8 cellular contexts compared by ENCODE assay signal in genomic region chr2:213015387-213016165, GRCh38.
DNase-seq lines count a peak whose midpoint lies in the region; ATAC-seq and TF ChIP-seq lines count a peak whose summit lies in the region.

No MANE protein-coding gene starts in this region.

- TF ChIP-seq CTCF in activated B cell treated with CpG ODN at 0.5 μM for 24 hours (IDR thresholded peaks at IDR 0.05) (no peak), type B pancreatic cell (conservative IDR thresholded peaks at IDR 0.05) (no peak)

- no peaks in the 10 kb centered on the region for H3K27me3 Mint-ChIP-seq in activated B cell treated with CpG ODN at 0.5 μM for 24 hours
- no peaks in the 10 kb centered on the region for H3K27me3 Mint-ChIP-seq in type B pancreatic cell

- no peaks in the 10 kb centered on the region for H3K9me3 Mint-ChIP-seq in activated B cell treated with CpG ODN at 0.5 μM for 24 hours
- no peaks in the 10 kb centered on the region for H3K9me3 Mint-ChIP-seq in type B pancreatic cell

- H3K4me1 Mint-ChIP-seq in activated B cell treated with CpG ODN at 0.5 μM for 24 hours, result peaks cover 38% of the 10 kb centered on the region
- H3K4me1 Mint-ChIP-seq in type B pancreatic cell (ENCODE audit: unreplicated experiment), result no peaks in the 10 kb centered on the region

- peak overlapping the region; percentile 68 for H3K4me3 Mint-ChIP-seq in activated B cell treated with CpG ODN at 0.5 μM for 24 hours
- no peak overlapping the region for H3K4me3 Mint-ChIP-seq in type B pancreatic cell

- POLR2A ChIA-PET in activated B cell treated with CpG ODN at 0.5 μM for 24 hours (lab: Charles Lee), result interaction anchor here (0.5 to 1.8 kb wide), 4 partner anchors 23 to 137 kb away, joined by 3 to 7 read pairs (median 4); partner anchors contain the start of gene IKZF2

- DNase-seq in stimulated activated CD4-positive, alpha-beta T cell treated with anti-CD3 and anti-CD28 coated beads, Interleukin-15, amount 100 ng/mL, for 24 hours, result peak; percentile 52
- DNase-seq in stimulated activated CD4-positive, alpha-beta T cell treated with anti-CD3 and anti-CD28 coated beads, Interleukin-12 subunit alpha, Interleukin-12 subunit beta, amount 100 ng/mL, for 4 hours, result no peak
- DNase-seq in activated B cell treated with CpG ODN at 0.5 μM for 24 hours (no peak), type B pancreatic cell (ENCODE audit: extremely low spot score, unreplicated experiment) (no peak), iPS-NIHi11 (ENCODE audit: low spot score) (no peak), posterior cingulate gyrus (no peak), AG08396 (ENCODE audit: low spot score) (no peak)

- ATAC-seq in HG02885 (IDR thresholded peaks at IDR 0.05; ENCODE audit: poor library complexity, unreplicated experiment) (peak; percentile 84), activated B cell treated with CpG ODN at 0.5 μM for 24 hours (ENCODE audit: low read depth) (peak; percentile 86)

- H3K27ac Mint-ChIP-seq in activated B cell treated with CpG ODN at 0.5 μM for 24 hours (peak overlapping the region; percentile 85), type B pancreatic cell (peak overlapping the region; percentile 30)

- intact Hi-C loops in activated B cell treated with CpG ODN at 0.5 μM for 24 hours (cut with micrococcal nuclease), result loop anchor here (1.0 to 5.0 kb wide), 3 partner anchors 22 to 217 kb away; no protein-coding TSS in a partner anchor
- intact Hi-C loops in posterior cingulate gyrus (cut with DNase I), result no loop called here

- peaks cover 16% of the 10 kb centered on the region for H3K36me3 Mint-ChIP-seq in activated B cell treated with CpG ODN at 0.5 μM for 24 hours (ENCODE audit: low read depth)
- peaks cover 24% of the 10 kb centered on the region for H3K36me3 Mint-ChIP-seq in type B pancreatic cell

- CTCF ChIA-PET in activated B cell treated with CpG ODN at 0.5 μM for 24 hours (lab: Charles Lee), result no interaction called here
